ENCODE assay signal across 8 cellular contexts in genomic region chr4:109998867-109999303, GRCh38.
DNase-seq lines count a peak whose midpoint lies in the region; ATAC-seq, FAIRE-seq and TF ChIP-seq lines count a peak whose summit lies in the region.

No MANE protein-coding gene starts in this region.

- POLR2A ChIA-PET in naive thymus-derived CD4-positive, alpha-beta T cell (lab: Charles Lee): interaction anchor here (0.7 kb wide), 1 partner anchor 513 kb away, joined by 3 read pairs; no protein-coding TSS in a partner anchor

- H3K27ac Mint-ChIP-seq in naive thymus-derived CD4-positive, alpha-beta T cell: no peak overlapping the region

- no peak overlapping the region for H3K4me3 ChIP-seq in naive thymus-derived CD4-positive, alpha-beta T cell (ENCODE audit: low read length)

- ATAC-seq in GM21381 (IDR thresholded peaks at IDR 0.05; ENCODE audit: unreplicated experiment): peak; percentile 41
- ATAC-seq in naive thymus-derived CD4-positive, alpha-beta T cell: peak; percentile 83

- intact Hi-C loops in naive thymus-derived CD4-positive, alpha-beta T cell (cut with micrococcal nuclease): loop anchor here (1.0 to 5.0 kb wide), 6 partner anchors 512 to 1853 kb away; no protein-coding TSS in a partner anchor

- H3K27ac ChIP-seq in naive thymus-derived CD4-positive, alpha-beta T cell (ENCODE audit: low read depth, low read length): no peak overlapping the region

- peak; percentile 68 for TF ChIP-seq RAD21 in Ishikawa (IDR thresholded peaks at IDR 0.05; ENCODE audit: low read depth)

- FAIRE-seq in endometrium (lab: Jason Lieb, UNC): peak; percentile 94

- no peaks in the 10 kb centered on the region for H3K4me1 ChIP-seq in naive thymus-derived CD4-positive, alpha-beta T cell (ENCODE audit: control insufficient read depth in 2 of 2, insufficient read depth in 2 of 2, low read length in 2 of 2)

- H3K4me3 Mint-ChIP-seq in naive thymus-derived CD4-positive, alpha-beta T cell: no peak overlapping the region

- H3K9me3 ChIP-seq in naive thymus-derived CD4-positive, alpha-beta T cell (ENCODE audit: control insufficient read depth in 2 of 3, low read length in 3 of 3): no peaks in the 10 kb centered on the region

- H3K27me3 Mint-ChIP-seq in naive thymus-derived CD4-positive, alpha-beta T cell: peaks cover 0 to 31% (median 5%) of the 10 kb centered on the region in 5 donors

- DNase-seq in activated gamma-delta T cell treated with Interleukin-2 at 50 U/mL for 16 hours (peak; percentile 27), activated gamma-delta T cell (lab: John Stamatoyannopoulos, UW) (no peak), RPMI8226 (peak; percentile 75)
- DNase-seq in naive thymus-derived CD4-positive, alpha-beta T cell: peak in 7 of 9 donors; percentile 30 to 70 (median 56)
- DNase-seq in activated CD8-positive, alpha-beta memory T cell treated with anti-CD3 and anti-CD28 coated beads, Interleukin-2, amount 50 U/mL, for 4 hours: no peak

- H3K9me3 Mint-ChIP-seq in naive thymus-derived CD4-positive, alpha-beta T cell: no peaks in the 10 kb centered on the region

- no peaks in the 10 kb centered on the region for H3K36me3 ChIP-seq in naive thymus-derived CD4-positive, alpha-beta T cell (ENCODE audit: control insufficient read depth in 2 of 3, insufficient read depth in 3 of 3, low read length in 3 of 3)

- TF ChIP-seq EP300 in Ishikawa (IDR thresholded peaks at IDR 0.05; ENCODE audit: borderline replicate concordance): no peak

- peaks cover 0 to 30% (median 0%) of the 10 kb centered on the region in 7 donors for H3K4me1 Mint-ChIP-seq in naive thymus-derived CD4-positive, alpha-beta T cell

- H3K27me3 ChIP-seq in naive thymus-derived CD4-positive, alpha-beta T cell (ENCODE audit: control insufficient read depth in 2 of 2, insufficient read depth in 2 of 2, low read length in 2 of 2): no peaks in the 10 kb centered on the region

- no peaks in the 10 kb centered on the region for H3K36me3 Mint-ChIP-seq in naive thymus-derived CD4-positive, alpha-beta T cell

- CTCF ChIA-PET in naive thymus-derived CD4-positive, alpha-beta T cell (lab: Charles Lee): interaction anchor here (1.1 to 8.6 kb wide), 6 partner anchors 8 to 525 kb away, joined by 3 to 111 read pairs (median 6); no protein-coding TSS in a partner anchor

TF ChIP-seq in Ishikawa, 13 proteins besides CTCF, POLR2A, EP300 and RAD21:
- no peak for TF ChIP-seq ZBTB7A (IDR thresholded peaks at IDR 0.05; ENCODE audit: low read depth)
- no peak for TF ChIP-seq TAF1 (IDR thresholded peaks at IDR 0.05; ENCODE audit: low read depth)
- no peak for TF ChIP-seq YY1 (IDR thresholded peaks at IDR 0.05; ENCODE audit: low read depth)
- no peak for TF ChIP-seq EGR1 (IDR thresholded peaks at IDR 0.05)
- TF ChIP-seq CEBPB (IDR thresholded peaks at IDR 0.05): no peak
- TF ChIP-seq MAX (IDR thresholded peaks at IDR 0.05): no peak

Comparison
In these comparisons a context has a peak if more than half of its experiments do, and no peak if none do; other contexts are left out.
1. DNase-seq: peak in activated gamma-delta T cell treated with Interleukin-2 at 50 U/mL for 16 hours (single experiment), RPMI8226 (single experiment) and naive thymus-derived CD4-positive, alpha-beta T cell (7 of 9); none in activated gamma-delta T cell (single experiment) and activated CD8-positive, alpha-beta memory T cell treated with anti-CD3 and anti-CD28 coated beads, Interleukin-2, amount 50 U/mL, for 4 hours (single experiment).